13 cellular contexts compared by ENCODE assay signal in genomic region chr3:48750906-48751305, GRCh38.
"Had no signal": no experiment of that assay in that cellular context is flagged by ENCODE, and none has a peak within 500 bp of the region (broad histone marks: within the 10 kb centered on the region; RNA-seq: fewer than 3 reads in every experiment).

No MANE protein-coding gene starts in this region.

- ATAC-seq: activated CD4-positive, CD25-positive, alpha-beta regulatory T cell treated with anti-CD3 and anti-CD28 coated beads, Interleukin-2, amount 50 U/mL, for 24 hours; foreskin keratinocyte; stimulated activated naive CD8-positive, alpha-beta T cell treated with anti-CD3 and anti-CD28 coated beads, Interleukin-15, amount 100 ng/mL, for 72 hours had no signal

- FAIRE-seq: keratinocyte, urothelium cell line had no signal

- H3K27ac ChIP-seq: brain microvascular endothelial cell, foreskin keratinocyte had no signal

- H3K27me3 ChIP-seq: brain microvascular endothelial cell, foreskin keratinocyte had no signal

- DNase-seq: activated CD4-positive, alpha-beta T cell treated with anti-CD3 and anti-CD28 coated beads, Interleukin-2, amount 50 U/mL, for 4 hours; activated T-cell treated with anti-CD3 and anti-CD28 coated beads, Interleukin-2, amount 50 U/mL, for 1 hour; brain microvascular endothelial cell; foreskin keratinocyte; head of caudate nucleus; naive B cell; posterior cingulate gyrus; stimulated activated CD4-positive, alpha-beta T cell treated with anti-CD3 and anti-CD28 coated beads, Interleukin-4, amount 100 ng/mL, for 4 hours; stimulated activated naive CD8-positive, alpha-beta T cell treated with anti-CD3 and anti-CD28 coated beads, Interleukin-15, amount 100 ng/mL, for 72 hours had no signal

- H3K4me3 ChIP-seq: skin epidermis had no signal
